In genomic region chr12:123237646-123238329, GRCh38 we compare ENCODE assay signal across 8 cellular contexts. TPM values are rescaled to one million over a fixed set of nuclear protein-coding genes. Genes with fewer than 3 reads are reported as not detected.
DNase-seq lines count a peak whose midpoint lies in the region; ATAC-seq and TF ChIP-seq lines count a peak whose summit lies in the region.

No MANE protein-coding gene starts in this region.

- H3K27ac Mint-ChIP-seq in T-helper 1 cell treated with Interleukin-12 subunit alpha and Interleukin-12 subunit beta and Interleukin-4 antibody, amounts not matched to agents 30 μg/mL and 1 μg/mL, for 36 hours, result peak overlapping the region; percentile 87

- peaks cover 64% of the 10 kb centered on the region for H3K79me2 ChIP-seq in hepatocyte

- no peaks in the 10 kb centered on the region for H3K27me3 Mint-ChIP-seq in T-helper 1 cell treated with Interleukin-12 subunit alpha and Interleukin-12 subunit beta and Interleukin-4 antibody, amounts not matched to agents 30 μg/mL and 1 μg/mL, for 36 hours (ENCODE audit: low read depth)

- no peaks in the 10 kb centered on the region for H3K9me3 Mint-ChIP-seq in T-helper 1 cell treated with Interleukin-12 subunit alpha and Interleukin-12 subunit beta and Interleukin-4 antibody, amounts not matched to agents 30 μg/mL and 1 μg/mL, for 36 hours

- H2AFZ ChIP-seq in hepatocyte, result no peak overlapping the region

- no peaks in the 10 kb centered on the region for H3K36me3 ChIP-seq in hepatocyte (replicated peaks; ENCODE audit: insufficient read depth, low read depth)

- H3K9me3 ChIP-seq in hepatocyte (ENCODE audit: low read depth), result no peaks in the 10 kb centered on the region

- H3K4me2 ChIP-seq in hepatocyte, result no peak overlapping the region

- no peaks in the 10 kb centered on the region for H4K20me1 ChIP-seq in hepatocyte (ENCODE audit: insufficient read depth, poor library complexity, severe bottlenecking)

- ATAC-seq in HG02588 (IDR thresholded peaks at IDR 0.05; ENCODE audit: unreplicated experiment) (no peak), GM19452 (IDR thresholded peaks at IDR 0.05; ENCODE audit: unreplicated experiment) (no peak)

- H3K4me1 Mint-ChIP-seq in T-helper 1 cell treated with Interleukin-12 subunit alpha and Interleukin-12 subunit beta and Interleukin-4 antibody, amounts not matched to agents 30 μg/mL and 1 μg/mL, for 36 hours (ENCODE audit: low read depth), result peaks cover 41% of the 10 kb centered on the region

- peaks cover 7% of the 10 kb centered on the region for H3K4me1 ChIP-seq in hepatocyte (ENCODE audit: insufficient read depth)

- H3K4me3 Mint-ChIP-seq in T-helper 1 cell treated with Interleukin-12 subunit alpha and Interleukin-12 subunit beta and Interleukin-4 antibody, amounts not matched to agents 30 μg/mL and 1 μg/mL, for 36 hours, result peak overlapping the region; percentile 69

- peak; percentile 91 for TF ChIP-seq CTCF in hepatocyte (IDR thresholded peaks at IDR 0.05; ENCODE audit: poor library complexity)

- no peak overlapping the region for H3K4me3 ChIP-seq in hepatocyte

- peaks cover 32% of the 10 kb centered on the region for H3K36me3 Mint-ChIP-seq in T-helper 1 cell treated with Interleukin-12 subunit alpha and Interleukin-12 subunit beta and Interleukin-4 antibody, amounts not matched to agents 30 μg/mL and 1 μg/mL, for 36 hours (ENCODE audit: low read depth)

- no peak overlapping the region for H3K27ac ChIP-seq in hepatocyte

- DNase-seq in DMS79 (lab: John Stamatoyannopoulos, UW) (peak; percentile 86), Kasumi-1 (lab: John Stamatoyannopoulos, UW) (peak; percentile 51 to 73), amniotic stem cell (lab: John Stamatoyannopoulos, UW) (peak; percentile 37), hepatocyte (ENCODE audit: low spot score) (peak; percentile 81)
- peak; percentile 36 to 65 (median 64) for DNase-seq in stimulated activated CD4-positive, alpha-beta T cell treated with anti-CD3 and anti-CD28 coated beads, Interleukin-12 subunit alpha, Interleukin-12 subunit beta, amount 100 ng/mL, for 48 hours (ENCODE audit: low read depth in 2 of 3, low spot score in 1 of 3)

- H3K27me3 ChIP-seq in hepatocyte, result no peaks in the 10 kb centered on the region

- WGBS in hepatocyte (ENCODE audit: low lambda C conversion rate, missing lambda C conversion rate), result 61% methylated on average over 6 of the region's 6 CpGs

- H3K9me2 ChIP-seq in hepatocyte (replicated peaks; ENCODE audit: insufficient read depth), result no peaks in the 10 kb centered on the region

RNA-seq across cellular contexts. Expression of gene MTRFR, which starts 4.6 kb away (rescaled TPM):
- 8.7 and 13.8 TPM in 2 replicates for total RNA-seq in hepatocyte
- 13.3 and 20.9 TPM in 2 replicates for polyA plus RNA-seq in hepatocyte

RNA-seq across cellular contexts. Expression of gene MPHOSPH9, which starts 4.8 kb away (rescaled TPM):
- total RNA-seq in hepatocyte, result 42.7 and 44.3 TPM in 2 replicates
- polyA plus RNA-seq in hepatocyte, result 5.8 and 13.1 TPM in 2 replicates

RNA-seq across cellular contexts. Expression of gene CDK2AP1, which starts 33.9 kb away (rescaled TPM):
- 140 and 153 TPM in 2 replicates for total RNA-seq in hepatocyte
- 160 and 187 TPM in 2 replicates for polyA plus RNA-seq in hepatocyte
